In the genomic region with DNA sequence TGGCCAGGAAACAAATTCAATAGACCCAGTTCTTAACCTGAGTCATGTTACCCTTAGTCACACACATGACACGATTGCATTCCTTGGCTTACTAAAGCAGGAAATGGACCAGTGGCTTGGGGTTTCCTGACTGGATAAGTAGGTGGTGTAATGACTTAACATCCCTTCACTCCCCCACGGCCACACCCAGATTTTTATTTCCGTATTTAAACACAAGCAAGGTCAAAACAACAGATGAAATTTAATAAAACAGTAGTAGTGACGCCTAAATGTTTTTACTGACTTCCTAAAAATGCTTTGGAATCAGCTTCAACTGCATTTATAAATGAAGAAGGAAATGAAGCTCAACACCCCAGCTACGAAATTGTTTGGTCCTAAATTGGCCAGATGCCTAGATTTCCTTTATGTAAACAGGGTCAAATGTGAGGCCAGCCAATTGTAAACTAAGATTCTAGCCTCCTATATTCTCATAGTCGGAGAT, we compare ENCODE assay signal across 8 cellular contexts.
A peak's percentile ranks its signal among the peaks of the same experiment; 100 is the strongest.
DNase-seq lines count a peak whose midpoint lies in the region; ATAC-seq and TF ChIP-seq lines count a peak whose summit lies in the region.

No MANE protein-coding gene starts in this region.

- H3K4me1 ChIP-seq in adipocyte (ENCODE audit: control insufficient read depth, insufficient read depth, low read length) (peaks cover 12% of the 10 kb centered on the region), suprapubic skin (peaks cover 6% of the 10 kb centered on the region)

- H3K36me3 ChIP-seq in adipocyte (ENCODE audit: control insufficient read depth, insufficient read depth, low read length, severe bottlenecking) (no peaks in the 10 kb centered on the region), suprapubic skin (no peaks in the 10 kb centered on the region)

- no peak for TF ChIP-seq POLR2A in suprapubic skin (IDR thresholded peaks at IDR 0.05)

- no peak for ATAC-seq in GM18909 (IDR thresholded peaks at IDR 0.05; ENCODE audit: poor library complexity, unreplicated experiment)
- ATAC-seq in HG03342 (IDR thresholded peaks at IDR 0.05; ENCODE audit: unreplicated experiment) = no peak

- H3K9me3 ChIP-seq in adipocyte (ENCODE audit: control insufficient read depth, low read length) = no peaks in the 10 kb centered on the region
- H3K9me3 ChIP-seq in suprapubic skin = no peaks in the 10 kb centered on the region

- no peaks in the 10 kb centered on the region for H3K27me3 ChIP-seq in adipocyte (replicated peaks; ENCODE audit: control insufficient read depth, insufficient read depth, low read length)
- no peaks in the 10 kb centered on the region for H3K27me3 ChIP-seq in suprapubic skin

- no peak for TF ChIP-seq CTCF in suprapubic skin (IDR thresholded peaks at IDR 0.05)

- in situ Hi-C loops in G401 (cut with HindIII; ENCODE audit: low sequenced_read_pairs) = no loop called here

- H3K27ac ChIP-seq in suprapubic skin = peak overlapping the region; percentile 41

- DNase-seq in COLO668 (lab: John Stamatoyannopoulos, UW; ENCODE audit: unreplicated experiment) (peak; percentile 13), MV-4-11 (lab: John Stamatoyannopoulos, UW) (peak; percentile 94), adipocyte (ENCODE audit: low read depth) (peak; percentile 75), islet precursor cell (peak; percentile 70), suprapubic skin (ENCODE audit: low spot score in 2 of 2) (no peak), G401 (ENCODE audit: low spot score) (no peak)

- 41% methylated on average over 6 of the region's 6 CpGs for WGBS in suprapubic skin

- H3K9ac ChIP-seq in adipocyte (ENCODE audit: low read length) = peak overlapping the region; percentile 31

- peak overlapping the region; percentile 40 for H3K4me3 ChIP-seq in adipocyte (ENCODE audit: low read length)
- no peak overlapping the region for H3K4me3 ChIP-seq in suprapubic skin

- no peak for TF ChIP-seq EP300 in suprapubic skin (IDR thresholded peaks at IDR 0.05)

Comparison
In these comparisons a context has a peak if more than half of its experiments do, and no peak if none do; other contexts are left out.
1. DNase-seq: peak in COLO668 (single experiment), MV-4-11 (single experiment), adipocyte (single experiment) and islet precursor cell (single experiment); none in suprapubic skin (0 of 2) and G401 (single experiment).